In the genomic region with DNA sequence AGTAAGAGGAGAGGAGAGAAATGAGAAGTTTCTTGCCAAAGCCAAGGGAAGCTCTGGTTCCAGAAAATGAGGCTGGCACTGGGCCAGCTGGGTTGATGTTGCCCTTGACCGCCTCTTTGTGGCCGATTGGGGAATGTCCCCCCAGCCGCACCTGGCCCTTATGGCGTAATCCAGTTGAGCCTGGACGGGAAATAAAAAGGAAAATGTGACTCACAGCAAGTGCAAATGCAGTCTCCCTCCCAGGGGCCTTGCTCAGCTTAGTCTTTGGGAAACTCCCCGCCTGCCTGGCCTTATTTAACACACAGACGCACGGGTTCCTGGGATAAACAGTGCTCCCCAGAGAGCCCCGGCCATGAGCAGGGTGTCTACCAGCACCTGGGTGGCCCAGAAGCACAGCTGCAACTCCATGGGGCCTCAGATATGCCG, we compare ENCODE assay signal across 8 cellular contexts.
A peak's percentile ranks its signal among the peaks of the same experiment; 100 is the strongest.
DNase-seq lines count a peak whose midpoint lies in the region; ATAC-seq, FAIRE-seq and TF ChIP-seq lines count a peak whose summit lies in the region.

No MANE protein-coding gene starts in this region.

- H3K9me3 ChIP-seq in BLaER1 treated with 17β-estradiol and CSF1 and Interleukin-3, amounts not matched to agents 10 nM and 100 nM (replicated peaks in 1 of 11): no peaks in the 10 kb centered on the region; a peak in 1 of 22 replicates
- no peaks in the 10 kb centered on the region for H3K9me3 ChIP-seq in cardiac muscle cell (ENCODE audit: low read depth)

- no peaks in the 10 kb centered on the region for H3K36me3 ChIP-seq in BLaER1 treated with 17β-estradiol and CSF1 and Interleukin-3, amounts not matched to agents 10 nM and 100 nM
- H3K36me3 ChIP-seq in cardiac muscle cell (peaks cover 3% of the 10 kb centered on the region), rectal smooth muscle tissue (ENCODE audit: control insufficient read depth, insufficient read depth, low read length) (no peaks in the 10 kb centered on the region)

- H3K27me3 ChIP-seq in BLaER1 treated with 17β-estradiol and CSF1 and Interleukin-3, amounts not matched to agents 10 nM and 100 nM: no peaks in the 10 kb centered on the region
- H3K27me3 ChIP-seq in cardiac muscle cell: no peaks in the 10 kb centered on the region
- no peaks in the 10 kb centered on the region for H3K27me3 ChIP-seq in rectal smooth muscle tissue (ENCODE audit: control insufficient read depth, insufficient read depth, low read length)

- DNase-seq in GM18507 (ENCODE audit: extremely low spot score, insufficient read length, low read depth): peak; percentile 59
- DNase-seq in NCI-H1048 (lab: John Stamatoyannopoulos, UW): peak; percentile 93
- peak; percentile 67 for DNase-seq in activated T-cell treated with anti-CD3 and anti-CD28 coated beads, Interleukin-2, amount 50 U/mL, for 48 hours
- peak; percentile 66 to 99 for DNase-seq in cardiac muscle cell (ENCODE audit: low read depth in 1 of 2, low spot score in 1 of 2)
- no peak for DNase-seq in DMS114 treated with DMSO at 0.1 percent for 48 hours (lab: John Stamatoyannopoulos, UW; ENCODE audit: unreplicated experiment)

- H3K27ac ChIP-seq in BLaER1 treated with 17β-estradiol and CSF1 and Interleukin-3, amounts not matched to agents 10 nM and 100 nM: peak overlapping the region; percentile 71 to 93 (median 86)
- H3K27ac ChIP-seq in cardiac muscle cell (no peak overlapping the region), rectal smooth muscle tissue (ENCODE audit: low read depth, low read length) (peak overlapping the region; percentile 58)

- peak; percentile 89 for ATAC-seq in HG02798 (IDR thresholded peaks at IDR 0.05; ENCODE audit: poor library complexity, unreplicated experiment)

- no peak overlapping the region for H3K4me3 ChIP-seq in BLaER1 treated with 17β-estradiol and CSF1 and Interleukin-3, amounts not matched to agents 10 nM and 100 nM
- no peak overlapping the region for H3K4me3 ChIP-seq in cardiac muscle cell
- H3K4me3 ChIP-seq in rectal smooth muscle tissue (ENCODE audit: low read length): peak overlapping the region; percentile 44

- H4K20me1 ChIP-seq in BLaER1 treated with 17β-estradiol and CSF1 and Interleukin-3, amounts not matched to agents 10 nM and 100 nM: no peaks in the 10 kb centered on the region

- peak overlapping the region; percentile 54 to 77 (median 70); a peak in 21 of 22 replicates for H3K9ac ChIP-seq in BLaER1 treated with 17β-estradiol and CSF1 and Interleukin-3, amounts not matched to agents 10 nM and 100 nM
- H3K9ac ChIP-seq in rectal smooth muscle tissue (ENCODE audit: low read length): no peak overlapping the region

- H3K4me1 ChIP-seq in BLaER1 treated with 17β-estradiol and CSF1 and Interleukin-3, amounts not matched to agents 10 nM and 100 nM: peaks cover 37 to 64% (median 48%) of the 10 kb centered on the region in 10 experiments
- H3K4me1 ChIP-seq in cardiac muscle cell (ENCODE audit: low read depth) (peaks cover 6% of the 10 kb centered on the region), rectal smooth muscle tissue (ENCODE audit: control insufficient read depth, insufficient read depth, low read length) (peaks cover 4% of the 10 kb centered on the region)

- peak; percentile 92 for FAIRE-seq in GM18507 (lab: Jason Lieb, UNC)

- peak; percentile 61 for TF ChIP-seq CTCF in cardiac muscle cell (IDR thresholded peaks at IDR 0.05; ENCODE audit: low read depth, low read length)

- H3K4me2 ChIP-seq in BLaER1 treated with 17β-estradiol and CSF1 and Interleukin-3, amounts not matched to agents 10 nM and 100 nM: peak overlapping the region; percentile 31 to 93 (median 74)
